Comparison of ENCODE assay signal across 8 cellular contexts in the genomic region with DNA sequence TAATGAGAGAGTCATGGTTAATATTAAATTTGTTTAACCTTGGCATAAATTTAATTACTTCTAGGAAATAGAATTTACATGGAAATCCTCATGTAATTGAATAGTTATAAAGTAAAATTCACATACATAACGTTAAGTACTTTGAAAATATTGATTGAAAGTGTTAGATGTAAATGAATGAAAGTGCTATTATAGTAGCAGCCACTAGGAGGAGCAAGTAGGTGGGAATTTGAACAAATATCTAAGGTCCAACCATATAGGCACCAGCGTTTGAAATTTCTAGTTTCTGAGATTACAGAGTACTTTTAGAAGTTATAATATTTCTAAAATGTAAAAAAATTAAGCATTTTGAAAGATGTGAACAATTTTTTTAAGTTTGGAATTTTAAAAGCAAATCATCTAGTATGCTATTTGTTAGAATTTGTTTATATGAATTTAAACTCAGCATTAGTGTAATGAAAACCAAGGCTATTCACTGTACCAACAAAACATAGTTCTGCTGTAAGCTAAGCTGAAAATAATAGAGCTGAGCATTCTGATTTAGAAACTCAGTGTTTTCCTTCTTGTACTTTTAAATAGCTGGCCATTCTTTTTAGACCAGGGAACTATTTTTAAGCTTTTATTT. TPM values are rescaled to one million over a fixed set of nuclear protein-coding genes. Genes with fewer than 3 reads are reported as not detected.
A peak's percentile ranks its signal among the peaks of the same experiment; 100 is the strongest.
DNase-seq lines count a peak whose midpoint lies in the region; ATAC-seq, FAIRE-seq and TF ChIP-seq lines count a peak whose summit lies in the region.

No MANE protein-coding gene starts in this region.

- peak; percentile 78 for ATAC-seq in GM19351 (IDR thresholded peaks at IDR 0.05; ENCODE audit: unreplicated experiment)
- ATAC-seq in HG03442 (IDR thresholded peaks at IDR 0.05; ENCODE audit: unreplicated experiment), result peak; percentile 64
- ATAC-seq in body of pancreas, result peak; percentile 74
- ATAC-seq in omental fat pad (ENCODE audit: low FRiP score), result no peak

- intact Hi-C loops in body of pancreas (cut with DNase I) (no loop called here), kidney (cut with DNase I) (no loop called here), tibial artery (cut with DNase I; ENCODE audit: low total_unique reads) (no loop called here)

- TF ChIP-seq CTCF in body of pancreas (IDR thresholded peaks at IDR 0.05) (peak; percentile 48 to 83 (median 74)), kidney (IDR thresholded peaks at IDR 0.05; ENCODE audit: borderline replicate concordance, extremely low read depth, insufficient read depth) (peak; percentile 63), tibial artery (IDR thresholded peaks at IDR 0.05) (peak; percentile 61 to 71), omental fat pad (IDR thresholded peaks at IDR 0.05) (no peak)

- H3K4me1 ChIP-seq in body of pancreas, result peaks cover 50% of the 10 kb centered on the region
- H3K4me1 ChIP-seq in kidney (ENCODE audit: control insufficient read depth in 1 of 2, insufficient read depth in 1 of 2, low read depth in 1 of 2, low read length in 2 of 2), result peaks cover 4% of the 10 kb centered on the region in 2 donors
- peaks cover 0 to 76% (median 19%) of the 10 kb centered on the region in 4 donors for H3K4me1 ChIP-seq in tibial artery

- no peak overlapping the region for H3K27ac ChIP-seq in body of pancreas
- no peak overlapping the region for H3K27ac ChIP-seq in kidney (ENCODE audit: low read depth in 2 of 2, low read length in 2 of 2)
- H3K27ac ChIP-seq in tibial artery, result peak overlapping the region in 1 of 2 donors; percentile 36

- TF ChIP-seq POLR2A in body of pancreas (IDR thresholded peaks at IDR 0.05), result no peak

- DNase-seq in COR-L47 (lab: John Stamatoyannopoulos, UW), result peak; percentile 47
- DNase-seq in NCI-H524 treated with DMSO at 0.1 percent for 48 hours (lab: John Stamatoyannopoulos, UW), result peak; percentile 39
- peak in 1 of 4 donors; percentile 16 for DNase-seq in body of pancreas
- no peak for DNase-seq in kidney
- DNase-seq in tibial artery, result no peak
- DNase-seq in omental fat pad (ENCODE audit: low spot score), result no peak

- no peaks in the 10 kb centered on the region for H3K36me3 ChIP-seq in body of pancreas (replicated peaks in 1 of 2; ENCODE audit: insufficient read depth in 1 of 2, low read depth in 2 of 2)
- no peaks in the 10 kb centered on the region for H3K36me3 ChIP-seq in kidney (ENCODE audit: control insufficient read depth in 1 of 2, insufficient read depth in 2 of 2, low read length in 2 of 2)
- no peaks in the 10 kb centered on the region for H3K36me3 ChIP-seq in tibial artery

- peak; percentile 95 for FAIRE-seq in kidney (lab: Jason Lieb, UNC)

- H3K27me3 ChIP-seq in body of pancreas (no peaks in the 10 kb centered on the region), tibial artery (no peaks in the 10 kb centered on the region)

- H3K9me3 ChIP-seq in body of pancreas, result no peaks in the 10 kb centered on the region
- no peaks in the 10 kb centered on the region for H3K9me3 ChIP-seq in kidney (ENCODE audit: control insufficient read depth in 1 of 2, low read length in 2 of 2)
- no peaks in the 10 kb centered on the region for H3K9me3 ChIP-seq in tibial artery

- WGBS in body of pancreas, 2 donors, result 0% methylated on average over 2 of the region's 2 CpGs

- H3K4me3 ChIP-seq in body of pancreas (no peak overlapping the region), kidney (ENCODE audit: low read length in 2 of 2) (no peak overlapping the region), tibial artery (no peak overlapping the region)

- H3K9ac ChIP-seq in kidney (ENCODE audit: low read length in 2 of 2), result no peak overlapping the region

RNA-seq across cellular contexts. Expression of gene B3GALT2, which starts 3.3 kb away (rescaled TPM):
- total RNA-seq in body of pancreas (under 1 TPM; 0.33 to 0.52 TPM), kidney (0.25 TPM), omental fat pad (1 to 10 TPM in 2 of 4 donors, under 1 TPM in 2; 0.25 to 1.3 (median 0.74) TPM)
- 2.2 TPM for polyA plus RNA-seq in kidney (ENCODE audit: insufficient read depth, low read depth, low replicate concordance)

Comparison
In these comparisons a context has a peak if more than half of its experiments do, and no peak if none do; other contexts are left out.
1. DNase-seq: peak in COR-L47 (single experiment) and NCI-H524 treated with DMSO at 0.1 percent for 48 hours (single experiment); none in kidney (single experiment), tibial artery (0 of 2) and omental fat pad (single experiment).
2. CTCF ChIP-seq: peak in body of pancreas (7 of 7), kidney (single experiment) and tibial artery (2 of 2); none in omental fat pad (0 of 3).